22 cellular contexts compared by ENCODE assay signal in genomic region chr13:83732755-83733154, GRCh38.
"Had no signal": no experiment of that assay in that cellular context is flagged by ENCODE, and none has a peak within 500 bp of the region (broad histone marks: within the 10 kb centered on the region; RNA-seq: fewer than 3 reads in every experiment).

No MANE protein-coding gene starts in this region.

- H3K27ac ChIP-seq: epithelial cell of prostate, heart right ventricle, pancreas, tibial artery had no signal

- H3K4me3 ChIP-seq: heart right ventricle, pancreas, tibial artery had no signal

- H3K27me3 Mint-ChIP-seq: activated B cell treated with CpG ODN at 0.5 μM for 24 hours; activated CD4-positive, alpha-beta T cell treated with anti-CD3 and anti-CD28 coated beads for 36 hours; activated naive CD8-positive, alpha-beta T cell treated with anti-CD3 and anti-CD28 coated beads, Interleukin-2, amount 10 ng/mL, durations not matched to agents 7 days and 5 days had no signal

- H3K4me1 Mint-ChIP-seq: activated B cell treated with CpG ODN at 0.5 μM for 24 hours; activated CD4-positive, alpha-beta T cell treated with anti-CD3 and anti-CD28 coated beads for 36 hours; activated naive CD8-positive, alpha-beta T cell treated with anti-CD3 and anti-CD28 coated beads, Interleukin-2, amount 10 ng/mL, durations not matched to agents 7 days and 5 days; nephron had no signal

- H3K27ac Mint-ChIP-seq: activated B cell treated with CpG ODN at 0.5 μM for 24 hours; activated CD4-positive, alpha-beta T cell treated with anti-CD3 and anti-CD28 coated beads for 36 hours; activated naive CD4-positive, alpha-beta T cell treated with anti-CD3 and anti-CD28 coated beads for 36 hours; activated naive CD8-positive, alpha-beta T cell treated with anti-CD3 and anti-CD28 coated beads, Interleukin-2, amount 10 ng/mL, durations not matched to agents 7 days and 5 days; nephron had no signal

- H3K27me3 ChIP-seq: heart right ventricle, pancreas, tibial artery had no signal

- H3K4me3 Mint-ChIP-seq: activated B cell treated with CpG ODN at 0.5 μM for 24 hours; activated CD4-positive, alpha-beta T cell treated with anti-CD3 and anti-CD28 coated beads for 36 hours; activated naive CD4-positive, alpha-beta T cell treated with anti-CD3 and anti-CD28 coated beads for 36 hours; activated naive CD8-positive, alpha-beta T cell treated with anti-CD3 and anti-CD28 coated beads, Interleukin-2, amount 10 ng/mL, durations not matched to agents 7 days and 5 days; activated T-cell treated with anti-CD3 and anti-CD28 coated beads, Interleukin-2, amount 50 U/mL, for 4 hours; nephron had no signal

- ATAC-seq: activated CD4-positive, alpha-beta T cell treated with anti-CD3 and anti-CD28 coated beads for 36 hours; activated T-cell treated with anti-CD3 and anti-CD28 coated beads, Interleukin-2, amount 50 U/mL, for 4 hours; heart right ventricle; left colon; right cardiac atrium had no signal

- DNase-seq: activated B cell treated with CpG ODN at 0.5 μM for 24 hours; activated CD4-positive, alpha-beta T cell treated with anti-CD3 and anti-CD28 coated beads for 36 hours; activated CD4-positive, alpha-beta T cell treated with anti-CD3 and anti-CD28 coated beads, Interleukin-2, amount 50 U/mL, for 4 hours; activated CD8-positive, alpha-beta memory T cell treated with anti-CD3 and anti-CD28 coated beads, Interleukin-2, amount 50 U/mL, for 48 hours; activated effector memory CD4-positive, alpha-beta T cell treated with Interleukin-2 at 50 U/mL for 16 hours; activated naive CD4-positive, alpha-beta T cell treated with anti-CD3 and anti-CD28 coated beads for 36 hours; activated naive CD8-positive, alpha-beta T cell treated with anti-CD3 and anti-CD28 coated beads, Interleukin-2, amount 10 ng/mL, durations not matched to agents 7 days and 5 days; activated T-cell treated with anti-CD3 and anti-CD28 coated beads, Interleukin-2, amount 50 U/mL, for 4 hours; amniotic stem cell; cortex of kidney; heart right ventricle; islet precursor cell; left colon; mesenchymal stem cell; pancreas; right cardiac atrium; stimulated activated CD4-positive, alpha-beta T cell treated with anti-CD3 and anti-CD28 coated beads, Interleukin-4, amount 100 ng/mL, for 24 hours; stimulated activated naive CD4-positive, alpha-beta T cell treated with Interleukin-2 at 50 U/mL for 16 hours; T-helper 9 cell; tibial artery had no signal

- H3K9me3 ChIP-seq: heart right ventricle, pancreas, tibial artery had no signal

- H3K9me3 Mint-ChIP-seq: activated naive CD4-positive, alpha-beta T cell treated with anti-CD3 and anti-CD28 coated beads for 36 hours; activated naive CD8-positive, alpha-beta T cell treated with anti-CD3 and anti-CD28 coated beads, Interleukin-2, amount 10 ng/mL, durations not matched to agents 7 days and 5 days; activated T-cell treated with anti-CD3 and anti-CD28 coated beads, Interleukin-2, amount 50 U/mL, for 4 hours; nephron had no signal

- H3K36me3 Mint-ChIP-seq: activated naive CD8-positive, alpha-beta T cell treated with anti-CD3 and anti-CD28 coated beads, Interleukin-2, amount 10 ng/mL, durations not matched to agents 7 days and 5 days had no signal

- H3K4me1 ChIP-seq: heart right ventricle, tibial artery had no signal

- H3K36me3 ChIP-seq: heart right ventricle, pancreas, tibial artery had no signal
